ENCODE assay signal across 17 cellular contexts in the genomic region with DNA sequence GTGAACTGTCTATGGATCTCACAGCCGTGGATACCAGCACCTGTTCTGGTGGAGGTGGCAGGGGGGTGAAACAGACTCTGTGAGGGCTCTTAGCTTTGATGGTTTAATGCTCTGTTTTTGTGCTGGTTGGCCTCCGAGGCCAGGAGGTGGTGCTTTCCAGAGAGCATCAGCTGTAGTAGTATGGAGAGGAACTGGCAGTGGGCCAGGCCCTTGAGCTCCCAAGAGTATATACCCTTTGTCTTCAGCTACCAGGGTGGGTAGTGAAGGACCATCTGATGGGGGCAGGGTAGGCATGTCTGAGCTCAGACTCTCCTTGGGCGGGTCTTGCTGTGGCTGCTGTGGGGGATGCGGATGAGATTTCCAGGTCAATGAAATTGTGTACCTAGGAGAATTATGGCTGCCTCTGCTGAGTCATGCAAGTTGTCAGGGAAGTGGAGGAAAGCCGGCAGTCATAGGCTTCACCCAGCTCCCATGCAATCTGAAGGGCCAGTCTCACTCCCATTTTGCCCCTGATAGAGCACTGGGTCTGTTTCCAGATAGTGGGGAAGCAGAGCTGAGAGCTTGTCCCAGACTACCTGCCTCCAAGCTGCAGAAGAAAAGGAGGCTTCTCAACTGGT.
DNase-seq lines count a peak whose midpoint lies in the region; ATAC-seq, FAIRE-seq and TF ChIP-seq lines count a peak whose summit lies in the region.
"Had no signal": no experiment of that assay in that cellular context is flagged by ENCODE, and none has a peak within 500 bp of the region (broad histone marks: within the 10 kb centered on the region; RNA-seq: fewer than 3 reads in every experiment).

No MANE protein-coding gene starts in this region.

- no peak overlapping the region for H2AK5ac ChIP-seq in mesenchymal stem cell (ENCODE audit: low read length, severe bottlenecking)

- no peak overlapping the region for H4K8ac ChIP-seq in mesenchymal stem cell (ENCODE audit: low read length)

- H3K79me1 ChIP-seq in mesenchymal stem cell (replicated peaks; ENCODE audit: low read length, poor library complexity, severe bottlenecking) = no peaks in the 10 kb centered on the region

- peaks cover 13% of the 10 kb centered on the region for H3K27me3 Mint-ChIP-seq in osteocyte (ENCODE audit: unreplicated experiment)
- H3K27me3 Mint-ChIP-seq in neural progenitor cell (ENCODE audit: insufficient read depth, low read depth) = peaks cover 2% of the 10 kb centered on the region
- H3K27me3 Mint-ChIP-seq: naive thymus-derived CD4-positive, alpha-beta T cell had no signal

- H3K79me2 ChIP-seq in K562 (ENCODE audit: control insufficient read depth, insufficient read depth, low read length) (no peaks in the 10 kb centered on the region), neural progenitor cell (ENCODE audit: low read depth) (no peaks in the 10 kb centered on the region)

- no peaks in the 10 kb centered on the region for H3K9me1 ChIP-seq in K562 (ENCODE audit: control insufficient read depth, insufficient read depth, low read length)

- H3K36me3 ChIP-seq in K562 (ENCODE audit: control insufficient read depth, insufficient read depth, low read length) = no peaks in the 10 kb centered on the region
- H3K36me3 ChIP-seq in psoas muscle (ENCODE audit: insufficient read depth in 1 of 2, low read depth in 1 of 2) = no peaks in the 10 kb centered on the region
- H3K36me3 ChIP-seq in mesenchymal stem cell (ENCODE audit: control insufficient read depth in 1 of 2, insufficient read depth in 2 of 2, low read depth in 1 of 2, low read length in 2 of 2) = no peaks in the 10 kb centered on the region
- no peaks in the 10 kb centered on the region for H3K36me3 ChIP-seq in neural progenitor cell
- H3K36me3 ChIP-seq: adrenal gland, cardiac muscle cell had no signal

- no peak overlapping the region for H3K18ac ChIP-seq in mesenchymal stem cell (ENCODE audit: low read depth in 1 of 2, low read length in 2 of 2)

- no peak overlapping the region for H3K4ac ChIP-seq in mesenchymal stem cell (ENCODE audit: low read depth in 1 of 2, low read length in 2 of 2)

- H3K27me3 ChIP-seq in K562 (ENCODE audit: control insufficient read depth in 2 of 2, insufficient read depth in 2 of 2, low read length in 2 of 2) (peaks cover 0 to 16% of the 10 kb centered on the region in 2 experiments; a peak in 2 of 5 replicates), psoas muscle (ENCODE audit: insufficient read depth in 3 of 3, low read length in 2 of 3) (no peaks in the 10 kb centered on the region), mesenchymal stem cell (ENCODE audit: control insufficient read depth in 1 of 2, insufficient read depth in 1 of 2, low read length in 2 of 2) (no peaks in the 10 kb centered on the region), neural progenitor cell (no peaks in the 10 kb centered on the region)
- H3K27me3 ChIP-seq: adrenal gland, cardiac muscle cell had no signal

- H4K91ac ChIP-seq in mesenchymal stem cell (ENCODE audit: low read length) = no peak overlapping the region

- CTCF ChIA-PET in K562 (lab: Yijun Ruan, JAX; ENCODE audit: low intra/inter-chr PET ratio) = no interaction called here

- ATAC-seq in K562 (no peak), psoas muscle (no peak)
- ATAC-seq: esophagus mucosa; naive thymus-derived CD4-positive, alpha-beta T cell had no signal

- no peak for TF ChIP-seq EP300 in K562 (IDR thresholded peaks at IDR 0.05; ENCODE audit: low read length)

- H3K14ac ChIP-seq in mesenchymal stem cell (ENCODE audit: low read length in 2 of 2) = no peak overlapping the region

- POLR2A ChIA-PET in K562 (lab: Yijun Ruan, JAX) = interaction anchor here (0.6 to 1.5 kb wide), 2 partner anchors 9 to 11 kb away, joined by 4 to 7 read pairs; no protein-coding TSS in a partner anchor

- no peak for TF ChIP-seq CTCF in K562 (IDR thresholded peaks at IDR 0.05 in 2 of 3, conservative IDR thresholded peaks at IDR 0.05 in 1 of 3; ENCODE audit: insufficient read depth in 2 of 3, low read depth in 1 of 3, low read length in 3 of 3)
- TF ChIP-seq CTCF in psoas muscle (IDR thresholded peaks at IDR 0.05) = no peak
- no peak for TF ChIP-seq CTCF in osteocyte (IDR thresholded peaks at IDR 0.05)
- TF ChIP-seq CTCF in neural progenitor cell (IDR thresholded peaks at IDR 0.05) = no peak

- H3K27ac Mint-ChIP-seq in osteocyte (ENCODE audit: unreplicated experiment) (no peak overlapping the region), neural progenitor cell (no peak overlapping the region)
- H3K27ac Mint-ChIP-seq: naive thymus-derived CD4-positive, alpha-beta T cell had no signal

- in situ Hi-C loops in K562 (cut with MboI) = no loop called here

- H3K36me3 Mint-ChIP-seq in osteocyte (ENCODE audit: unreplicated experiment) (no peaks in the 10 kb centered on the region), neural progenitor cell (no peaks in the 10 kb centered on the region)

- no peak overlapping the region for H2BK12ac ChIP-seq in mesenchymal stem cell (ENCODE audit: low read length in 2 of 2)

- peak overlapping the region; percentile 26 for H3K4me2 ChIP-seq in K562 (ENCODE audit: insufficient read depth, low read length)
- H3K4me2 ChIP-seq in mesenchymal stem cell (ENCODE audit: low read length, poor library complexity, severe bottlenecking) = no peak overlapping the region
- H3K4me2 ChIP-seq in neural progenitor cell = no peak overlapping the region

- no peak overlapping the region for H2BK5ac ChIP-seq in mesenchymal stem cell (ENCODE audit: low read depth, low read length, poor library complexity, severe bottlenecking)

- DNase-seq in DMS53 treated with DMSO at 0.1 percent for 48 hours (lab: John Stamatoyannopoulos, UW; ENCODE audit: unreplicated experiment) (peak; percentile 78), NCI-H1417 treated with DMSO at 0.1 percent for 48 hours (lab: John Stamatoyannopoulos, UW) (peak; percentile 37), NCI-H345 (lab: John Stamatoyannopoulos, UW) (peak; percentile 97), K562 (ENCODE audit: extremely low read depth in 1 of 4, low spot score in 3 of 4) (no peak), psoas muscle (no peak), mesenchymal stem cell (no peak), osteocyte (ENCODE audit: extremely low spot score, unreplicated experiment) (no peak), neural progenitor cell (ENCODE audit: low spot score) (no peak)
- DNase-seq: activated CD4-positive, CD25-positive, alpha-beta regulatory T cell; AML-193; mammary epithelial cell; naive thymus-derived CD4-positive, alpha-beta T cell; NCI-H146; posterior cingulate gyrus had no signal

- H4K20me1 ChIP-seq in K562 (replicated peaks; ENCODE audit: control insufficient read depth, insufficient read depth, low read length) = no peaks in the 10 kb centered on the region
- H4K20me1 ChIP-seq in neural progenitor cell (ENCODE audit: low read depth) = no peaks in the 10 kb centered on the region

- H3F3A ChIP-seq in neural progenitor cell (ENCODE audit: low read depth) = no peaks in the 10 kb centered on the region

- no peak for TF ChIP-seq RAD21 in K562 (CRISPR knock-in tag; conservative IDR thresholded peaks at IDR 0.05 in 1 of 2, IDR thresholded peaks at IDR 0.05 in 1 of 2)

- H3K27ac ChIP-seq in K562 (ENCODE audit: extremely low read depth, low read depth, low read length) (no peak overlapping the region), psoas muscle (no peak overlapping the region), mesenchymal stem cell (ENCODE audit: low read length, poor library complexity, severe bottlenecking) (no peak overlapping the region), neural progenitor cell (no peak overlapping the region)
- H3K27ac ChIP-seq: adrenal gland, cardiac muscle cell had no signal

- peak overlapping the region; percentile 47; the same call in 1 of the 2 replicates for H2AFZ ChIP-seq in K562 (ENCODE audit: low read depth, low read length)
- no peak overlapping the region for H2AFZ ChIP-seq in mesenchymal stem cell (ENCODE audit: low read depth, low read length)
- H2AFZ ChIP-seq in neural progenitor cell (replicated peaks) = no peak overlapping the region

- BruUV-seq in K562 (replicated peaks; lab: Mats Ljungman, UMichigan) = no TSS peak

- intact Hi-C loops in K562 (cut with micrococcal nuclease) (no loop called here), psoas muscle (cut with DNase I) (no loop called here)

- FAIRE-seq in K562 (lab: Jason Lieb, UNC) = peak; percentile 23

- no peaks in the 10 kb centered on the region for H3K4me1 Mint-ChIP-seq in osteocyte (ENCODE audit: unreplicated experiment)
- H3K4me1 Mint-ChIP-seq in neural progenitor cell = no peaks in the 10 kb centered on the region

- no peak for TF ChIP-seq POLR2A in K562 (conservative IDR thresholded peaks at IDR 0.05)

- no peak overlapping the region for H3K4me3 ChIP-seq in K562
- H3K4me3 ChIP-seq in psoas muscle = no peak overlapping the region
- no peak overlapping the region for H3K4me3 ChIP-seq in mesenchymal stem cell (ENCODE audit: insufficient read depth in 1 of 2, low read depth in 1 of 2, low read length in 2 of 2)
- H3K4me3 ChIP-seq in neural progenitor cell = no peak overlapping the region
- H3K4me3 ChIP-seq: adrenal gland, cardiac muscle cell had no signal

- no peak overlapping the region for H2BK15ac ChIP-seq in mesenchymal stem cell (ENCODE audit: low read depth, poor library complexity, severe bottlenecking)

- H3K9me3 Mint-ChIP-seq in osteocyte (ENCODE audit: unreplicated experiment) (peaks cover 14% of the 10 kb centered on the region), neural progenitor cell (peaks cover 8% of the 10 kb centered on the region)

- H3K23ac ChIP-seq in mesenchymal stem cell (ENCODE audit: low read length in 2 of 2) = no peak overlapping the region

- H3K4me3 Mint-ChIP-seq in osteocyte (ENCODE audit: unreplicated experiment) (no peak overlapping the region), neural progenitor cell (no peak overlapping the region)
- H3K4me3 Mint-ChIP-seq: naive thymus-derived CD4-positive, alpha-beta T cell had no signal

- H3K4me1 ChIP-seq in K562 (replicated peaks in 1 of 2; ENCODE audit: control insufficient read depth in 2 of 2, insufficient read depth in 2 of 2, low read length in 2 of 2) (peaks cover 0 to 3% of the 10 kb centered on the region in 2 experiments; a peak in 1 of 5 replicates), psoas muscle (no peaks in the 10 kb centered on the region), mesenchymal stem cell (ENCODE audit: control insufficient read depth, insufficient read depth, low read depth, low read length) (peaks cover 2% of the 10 kb centered on the region), neural progenitor cell (no peaks in the 10 kb centered on the region)
- H3K4me1 ChIP-seq: adrenal gland had no signal

- WGBS in K562 (ENCODE audit: insufficient coverage, low coverage, missing lambda C conversion rate) = 2% methylated on average over 5 of the region's 5 CpGs
- WGBS in psoas muscle, 3 donors = 68 to 78% (median 78%) methylated on average over 5 of the region's 5 CpGs
- WGBS in mesenchymal stem cell = 80% methylated on average over 5 of the region's 5 CpGs

- H3K9ac ChIP-seq in K562 (ENCODE audit: insufficient read depth in 1 of 2, low read depth in 2 of 2, low read length in 2 of 2) = no peak overlapping the region
- H3K9ac ChIP-seq in mesenchymal stem cell (ENCODE audit: low read length) = no peak overlapping the region
- H3K9ac ChIP-seq in neural progenitor cell = no peak overlapping the region

- H3K9me3 ChIP-seq in K562 (replicated peaks; ENCODE audit: control insufficient read depth, insufficient read depth, low read depth, low read length) = no peaks in the 10 kb centered on the region
- peaks cover 3% of the 10 kb centered on the region for H3K9me3 ChIP-seq in psoas muscle
- no peaks in the 10 kb centered on the region for H3K9me3 ChIP-seq in mesenchymal stem cell (ENCODE audit: control insufficient read depth, low read length)
- H3K9me3 ChIP-seq in neural progenitor cell (ENCODE audit: low read depth) = no peaks in the 10 kb centered on the region
- H3K9me3 ChIP-seq: adrenal gland had no signal

- H2BK120ac ChIP-seq in mesenchymal stem cell (ENCODE audit: low read depth, low read length) = no peak overlapping the region

Comparison
In these comparisons a context has a peak if more than half of its experiments do, and no peak if none do; other contexts are left out.
1. DNase-seq: peak in DMS53 treated with DMSO at 0.1 percent for 48 hours (single experiment), NCI-H1417 treated with DMSO at 0.1 percent for 48 hours (single experiment) and NCI-H345 (single experiment); none in K562 (0 of 4), psoas muscle (0 of 2), mesenchymal stem cell (single experiment), osteocyte (single experiment) and neural progenitor cell (single experiment).